ENCODE assay signal across 10 cellular contexts in genomic region chr20:46398963-46399362, GRCh38. TPM values are rescaled to one million over a fixed set of nuclear protein-coding genes. Genes with fewer than 3 reads are reported as not detected.
A peak's percentile ranks its signal among the peaks of the same experiment; 100 is the strongest.
DNase-seq lines count a peak whose midpoint lies in the region; ATAC-seq and TF ChIP-seq lines count a peak whose summit lies in the region.
"Had no signal": no experiment of that assay in that cellular context is flagged by ENCODE, and none has a peak within 500 bp of the region (broad histone marks: within the 10 kb centered on the region; RNA-seq: fewer than 3 reads in every experiment).

No MANE protein-coding gene starts in this region.

- H3K4me1 ChIP-seq in stomach: peaks cover 53 to 89% (median 62%) of the 10 kb centered on the region in 4 donors

- H3K9me3 Mint-ChIP-seq in activated CD4-positive, alpha-beta T cell treated with anti-CD3 and anti-CD28 coated beads for 36 hours (ENCODE audit: low read depth): no peaks in the 10 kb centered on the region
- no peaks in the 10 kb centered on the region for H3K9me3 Mint-ChIP-seq in effector memory CD8-positive, alpha-beta T cell

- no peaks in the 10 kb centered on the region for H3K27me3 Mint-ChIP-seq in activated CD4-positive, alpha-beta T cell treated with anti-CD3 and anti-CD28 coated beads for 36 hours
- no peaks in the 10 kb centered on the region for H3K27me3 Mint-ChIP-seq in effector memory CD8-positive, alpha-beta T cell

- H3K4me3 ChIP-seq in stomach: no peak overlapping the region

- H3K4me3 Mint-ChIP-seq in activated CD4-positive, alpha-beta T cell treated with anti-CD3 and anti-CD28 coated beads for 36 hours: no peak overlapping the region
- peak overlapping the region; percentile 81 to 86 for H3K4me3 Mint-ChIP-seq in effector memory CD8-positive, alpha-beta T cell

- no peak for TF ChIP-seq EP300 in stomach (IDR thresholded peaks at IDR 0.05)

- CTCF ChIA-PET in activated CD4-positive, alpha-beta T cell treated with anti-CD3 and anti-CD28 coated beads for 36 hours (lab: Charles Lee): interaction anchor here (1.2 to 1.3 kb wide), 2 partner anchors 9 to 15 kb away, joined by 3 read pairs; no protein-coding TSS in a partner anchor

- TF ChIP-seq POLR2A in stomach (IDR thresholded peaks at IDR 0.05): no peak

- H3K9me3 ChIP-seq in stomach: no peaks in the 10 kb centered on the region

- peaks cover 8 to 38% (median 32%) of the 10 kb centered on the region in 4 donors for H3K36me3 ChIP-seq in stomach

- no peak for TF ChIP-seq CTCF in stomach (IDR thresholded peaks at IDR 0.05)

- 63 to 77% (median 75%) methylated on average over 3 of the region's 3 CpGs for WGBS in stomach, 5 donors

- POLR2A ChIA-PET in activated CD4-positive, alpha-beta T cell treated with anti-CD3 and anti-CD28 coated beads for 36 hours (lab: Charles Lee): interaction anchor here (0.7 kb wide), 1 partner anchor 42 kb away, joined by 4 read pairs; no protein-coding TSS in a partner anchor

- H3K27ac Mint-ChIP-seq in activated CD4-positive, alpha-beta T cell treated with anti-CD3 and anti-CD28 coated beads for 36 hours: peak overlapping the region; percentile 75
- H3K27ac Mint-ChIP-seq in effector memory CD8-positive, alpha-beta T cell: peak overlapping the region; percentile 84 to 90

- peaks cover 6% of the 10 kb centered on the region for H3K36me3 Mint-ChIP-seq in activated CD4-positive, alpha-beta T cell treated with anti-CD3 and anti-CD28 coated beads for 36 hours (ENCODE audit: low read depth)
- peaks cover 28% of the 10 kb centered on the region for H3K36me3 Mint-ChIP-seq in effector memory CD8-positive, alpha-beta T cell (ENCODE audit: insufficient read depth)

- H3K27ac ChIP-seq in stomach: peak overlapping the region; percentile 62 to 87 (median 78)

- ATAC-seq in activated CD4-positive, alpha-beta T cell treated with anti-CD3 and anti-CD28 coated beads for 36 hours: no peak
- ATAC-seq in effector memory CD8-positive, alpha-beta T cell (replicated peaks): no peak

- intact Hi-C loops in activated CD4-positive, alpha-beta T cell treated with anti-CD3 and anti-CD28 coated beads for 36 hours (cut with DNase I, micrococcal nuclease): no loop called here
- intact Hi-C loops in stomach (cut with DNase I; ENCODE audit: low total_unique reads): no loop called here

- H3K4me1 Mint-ChIP-seq in activated CD4-positive, alpha-beta T cell treated with anti-CD3 and anti-CD28 coated beads for 36 hours: peaks cover 53% of the 10 kb centered on the region
- H3K4me1 Mint-ChIP-seq in effector memory CD8-positive, alpha-beta T cell (ENCODE audit: low read depth in 2 of 2): peaks cover 46 to 58% of the 10 kb centered on the region in 2 donors

- DNase-seq in activated CD4-positive, alpha-beta T cell treated with anti-CD3 and anti-CD28 coated beads for 36 hours: no peak
- no peak for DNase-seq in activated CD4-positive, alpha-beta T cell treated with anti-CD3 and anti-CD28 coated beads for 1 hour
- DNase-seq in NCI-H2029 (lab: John Stamatoyannopoulos, UW): peak; percentile 32
- DNase-seq in effector memory CD8-positive, alpha-beta T cell: no peak
- DNase-seq in stomach: no peak
- no peak for DNase-seq in H4 (ENCODE audit: low spot score)
- no peak for DNase-seq in SK-N-DZ (ENCODE audit: low spot score)
- no peak for DNase-seq in NAMALWA (ENCODE audit: low spot score)
- DNase-seq: activated naive CD4-positive, alpha-beta T cell treated with anti-CD3 and anti-CD28 coated beads, Interleukin-2, amount 50 U/mL, for 16 hours; NCI-H1105 had no signal

- no peaks in the 10 kb centered on the region for H3K27me3 ChIP-seq in stomach

RNA-seq across cellular contexts. Expression of gene ELMO2, which starts 7.5 kb away (rescaled TPM):
- 10 to 100 TPM; 47.4 to 54.6 TPM for total RNA-seq in activated CD4-positive, alpha-beta T cell treated with anti-CD3 and anti-CD28 coated beads for 36 hours
- total RNA-seq in stomach: 10 to 100 TPM in 4 of 5 donors, 1 to 10 TPM in 1; 9.9 to 37.7 (median 25.0) TPM
- polyA plus RNA-seq in stomach: 10 to 100 TPM; 12.9 to 22.6 (median 18.0) TPM
- 35.6 and 43.7 TPM in 2 replicates for total RNA-seq in H4 (2014; rRNA removed; shearing (Covaris generic))
- polyA plus RNA-seq in SK-N-DZ (2014; cell fraction: cytosol; rRNA removed): 36.8 and 43.4 TPM in 2 replicates
- 54.2 and 54.6 TPM in 2 replicates for polyA plus RNA-seq in SK-N-DZ (2014; cell fraction: nucleus; rRNA removed)
